Comparison of ENCODE assay signal across 1 cellular context in genomic region chr7:150340024-150340749, GRCh38.
TF ChIP-seq lines count a peak whose summit lies in the region.

No MANE protein-coding gene starts in this region.

TF ChIP-seq in WTC11, 78 proteins besides CTCF, POLR2A, EP300 and RAD21 (continued from another document and continues in another):
- TF ChIP-seq, protein P1, sequence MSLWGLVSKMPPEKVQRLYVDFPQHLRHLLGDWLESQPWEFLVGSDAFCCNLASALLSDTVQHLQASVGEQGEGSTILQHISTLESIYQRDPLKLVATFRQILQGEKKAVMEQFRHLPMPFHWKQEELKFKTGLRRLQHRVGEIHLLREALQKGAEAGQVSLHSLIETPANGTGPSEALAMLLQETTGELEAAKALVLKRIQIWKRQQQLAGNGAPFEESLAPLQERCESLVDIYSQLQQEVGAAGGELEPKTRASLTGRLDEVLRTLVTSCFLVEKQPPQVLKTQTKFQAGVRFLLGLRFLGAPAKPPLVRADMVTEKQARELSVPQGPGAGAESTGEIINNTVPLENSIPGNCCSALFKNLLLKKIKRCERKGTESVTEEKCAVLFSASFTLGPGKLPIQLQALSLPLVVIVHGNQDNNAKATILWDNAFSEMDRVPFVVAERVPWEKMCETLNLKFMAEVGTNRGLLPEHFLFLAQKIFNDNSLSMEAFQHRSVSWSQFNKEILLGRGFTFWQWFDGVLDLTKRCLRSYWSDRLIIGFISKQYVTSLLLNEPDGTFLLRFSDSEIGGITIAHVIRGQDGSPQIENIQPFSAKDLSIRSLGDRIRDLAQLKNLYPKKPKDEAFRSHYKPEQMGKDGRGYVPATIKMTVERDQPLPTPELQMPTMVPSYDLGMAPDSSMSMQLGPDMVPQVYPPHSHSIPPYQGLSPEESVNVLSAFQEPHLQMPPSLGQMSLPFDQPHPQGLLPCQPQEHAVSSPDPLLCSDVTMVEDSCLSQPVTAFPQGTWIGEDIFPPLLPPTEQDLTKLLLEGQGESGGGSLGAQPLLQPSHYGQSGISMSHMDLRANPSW (CRISPR knock-in tag; conservative IDR thresholded peaks at IDR 0.05; ENCODE audit: low read depth) = no peak
- TF ChIP-seq ZNF219 (CRISPR knock-in tag; IDR thresholded peaks at IDR 0.05; ENCODE audit: borderline replicate concordance) = no peak; the same call in 1 of the 2 replicates
- no peak for TF ChIP-seq ZNF138 (CRISPR knock-in tag; conservative IDR thresholded peaks at IDR 0.05)
- TF ChIP-seq E2F5 (CRISPR knock-in tag; IDR thresholded peaks at IDR 0.05) = no peak; the same call in 1 of the 2 replicates
- no peak for TF ChIP-seq ZSCAN18 (CRISPR knock-in tag; IDR thresholded peaks at IDR 0.05)
- TF ChIP-seq SP1 (CRISPR knock-in tag; conservative IDR thresholded peaks at IDR 0.05) = no peak
- TF ChIP-seq, protein P2, sequence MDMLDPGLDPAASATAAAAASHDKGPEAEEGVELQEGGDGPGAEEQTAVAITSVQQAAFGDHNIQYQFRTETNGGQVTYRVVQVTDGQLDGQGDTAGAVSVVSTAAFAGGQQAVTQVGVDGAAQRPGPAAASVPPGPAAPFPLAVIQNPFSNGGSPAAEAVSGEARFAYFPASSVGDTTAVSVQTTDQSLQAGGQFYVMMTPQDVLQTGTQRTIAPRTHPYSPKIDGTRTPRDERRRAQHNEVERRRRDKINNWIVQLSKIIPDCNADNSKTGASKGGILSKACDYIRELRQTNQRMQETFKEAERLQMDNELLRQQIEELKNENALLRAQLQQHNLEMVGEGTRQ (CRISPR knock-in tag; IDR thresholded peaks at IDR 0.05) = no peak
- no peak for TF ChIP-seq ZNF396 (CRISPR knock-in tag; IDR thresholded peaks at IDR 0.05; ENCODE audit: borderline replicate concordance)
- no peak for TF ChIP-seq KAT7 (CRISPR knock-in tag; IDR thresholded peaks at IDR 0.05; ENCODE audit: borderline replicate concordance)
- TF ChIP-seq ZBTB21 (CRISPR knock-in tag; IDR thresholded peaks at IDR 0.05; ENCODE audit: borderline replicate concordance) = no peak
- no peak for TF ChIP-seq ATF1 (CRISPR knock-in tag; IDR thresholded peaks at IDR 0.05)
- TF ChIP-seq AFF4 (CRISPR knock-in tag; IDR thresholded peaks at IDR 0.05; ENCODE audit: borderline replicate concordance) = no peak
- TF ChIP-seq FOXP1 (CRISPR knock-in tag; IDR thresholded peaks at IDR 0.05; ENCODE audit: borderline replicate concordance) = 0 out of 2 replicates have a peak, but pooled peaks have one; percentile 32
- no peak for TF ChIP-seq PRRX2 (CRISPR knock-in tag; IDR thresholded peaks at IDR 0.05)
- TF ChIP-seq, protein P3, sequence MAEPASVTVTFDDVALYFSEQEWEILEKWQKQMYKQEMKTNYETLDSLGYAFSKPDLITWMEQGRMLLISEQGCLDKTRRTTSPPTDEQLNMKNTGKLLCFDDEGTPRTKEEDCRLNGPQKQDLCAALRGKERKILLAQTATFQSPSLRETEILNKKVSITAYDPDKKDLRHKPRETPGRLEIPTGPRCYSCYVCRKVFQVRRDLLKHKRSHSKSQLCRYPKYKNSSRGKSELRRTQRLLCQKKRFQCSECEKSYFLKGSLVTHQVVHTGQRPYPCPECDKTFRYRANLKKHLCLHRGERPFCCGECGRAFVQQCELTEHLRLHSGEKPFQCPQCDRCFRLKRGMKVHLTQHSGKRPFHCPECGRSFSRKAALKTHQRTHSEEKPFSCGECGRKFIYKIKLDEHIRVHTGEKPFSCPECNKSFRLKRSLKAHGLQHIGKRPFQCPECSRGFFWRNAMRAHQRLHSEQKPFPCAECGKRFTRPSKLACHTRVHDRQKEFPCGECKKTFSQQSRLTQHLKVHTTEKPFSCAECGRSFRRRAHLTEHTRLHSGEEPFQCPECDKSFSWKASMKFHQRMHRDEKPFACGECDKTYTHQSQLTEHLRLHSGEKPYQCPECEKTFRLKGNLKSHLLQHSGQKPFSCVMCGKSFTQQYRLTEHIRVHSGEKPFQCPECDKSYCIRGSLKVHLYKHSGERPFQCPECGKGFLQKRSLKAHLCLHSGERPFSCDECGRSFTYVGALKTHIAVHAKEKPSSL (CRISPR knock-in tag; conservative IDR thresholded peaks at IDR 0.05) = no peak
- TF ChIP-seq SOX15 (CRISPR knock-in tag; IDR thresholded peaks at IDR 0.05) = no peak
- TF ChIP-seq, protein P4, sequence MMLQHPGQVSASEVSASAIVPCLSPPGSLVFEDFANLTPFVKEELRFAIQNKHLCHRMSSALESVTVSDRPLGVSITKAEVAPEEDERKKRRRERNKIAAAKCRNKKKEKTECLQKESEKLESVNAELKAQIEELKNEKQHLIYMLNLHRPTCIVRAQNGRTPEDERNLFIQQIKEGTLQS (CRISPR knock-in tag; conservative IDR thresholded peaks at IDR 0.05) = no peak
- TF ChIP-seq, protein P5, sequence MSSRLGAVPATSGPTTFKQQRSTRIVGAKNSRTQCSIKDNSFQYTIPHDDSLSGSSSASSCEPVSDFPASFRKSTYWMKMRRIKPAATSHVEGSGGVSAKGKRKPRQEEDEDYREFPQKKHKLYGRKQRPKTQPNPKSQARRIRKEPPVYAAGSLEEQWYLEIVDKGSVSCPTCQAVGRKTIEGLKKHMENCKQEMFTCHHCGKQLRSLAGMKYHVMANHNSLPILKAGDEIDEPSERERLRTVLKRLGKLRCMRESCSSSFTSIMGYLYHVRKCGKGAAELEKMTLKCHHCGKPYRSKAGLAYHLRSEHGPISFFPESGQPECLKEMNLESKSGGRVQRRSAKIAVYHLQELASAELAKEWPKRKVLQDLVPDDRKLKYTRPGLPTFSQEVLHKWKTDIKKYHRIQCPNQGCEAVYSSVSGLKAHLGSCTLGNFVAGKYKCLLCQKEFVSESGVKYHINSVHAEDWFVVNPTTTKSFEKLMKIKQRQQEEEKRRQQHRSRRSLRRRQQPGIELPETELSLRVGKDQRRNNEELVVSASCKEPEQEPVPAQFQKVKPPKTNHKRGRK (CRISPR knock-in tag; IDR thresholded peaks at IDR 0.05; ENCODE audit: borderline replicate concordance) = no peak
- TF ChIP-seq, protein P6, sequence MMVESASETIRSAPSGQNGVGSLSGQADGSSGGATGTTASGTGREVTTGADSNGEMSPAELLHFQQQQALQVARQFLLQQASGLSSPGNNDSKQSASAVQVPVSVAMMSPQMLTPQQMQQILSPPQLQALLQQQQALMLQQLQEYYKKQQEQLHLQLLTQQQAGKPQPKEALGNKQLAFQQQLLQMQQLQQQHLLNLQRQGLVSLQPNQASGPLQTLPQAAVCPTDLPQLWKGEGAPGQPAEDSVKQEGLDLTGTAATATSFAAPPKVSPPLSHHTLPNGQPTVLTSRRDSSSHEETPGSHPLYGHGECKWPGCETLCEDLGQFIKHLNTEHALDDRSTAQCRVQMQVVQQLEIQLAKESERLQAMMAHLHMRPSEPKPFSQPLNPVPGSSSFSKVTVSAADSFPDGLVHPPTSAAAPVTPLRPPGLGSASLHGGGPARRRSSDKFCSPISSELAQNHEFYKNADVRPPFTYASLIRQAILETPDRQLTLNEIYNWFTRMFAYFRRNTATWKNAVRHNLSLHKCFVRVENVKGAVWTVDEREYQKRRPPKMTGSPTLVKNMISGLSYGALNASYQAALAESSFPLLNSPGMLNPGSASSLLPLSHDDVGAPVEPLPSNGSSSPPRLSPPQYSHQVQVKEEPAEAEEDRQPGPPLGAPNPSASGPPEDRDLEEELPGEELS (CRISPR knock-in tag; IDR thresholded peaks at IDR 0.05) = 0 out of 2 replicates have a peak, but pooled peaks have one; percentile 38
- no peak for TF ChIP-seq AR (CRISPR knock-in tag; IDR thresholded peaks at IDR 0.05)
- no peak for TF ChIP-seq TCF7 (CRISPR knock-in tag; IDR thresholded peaks at IDR 0.05; ENCODE audit: low read depth)
- TF ChIP-seq, protein P7, sequence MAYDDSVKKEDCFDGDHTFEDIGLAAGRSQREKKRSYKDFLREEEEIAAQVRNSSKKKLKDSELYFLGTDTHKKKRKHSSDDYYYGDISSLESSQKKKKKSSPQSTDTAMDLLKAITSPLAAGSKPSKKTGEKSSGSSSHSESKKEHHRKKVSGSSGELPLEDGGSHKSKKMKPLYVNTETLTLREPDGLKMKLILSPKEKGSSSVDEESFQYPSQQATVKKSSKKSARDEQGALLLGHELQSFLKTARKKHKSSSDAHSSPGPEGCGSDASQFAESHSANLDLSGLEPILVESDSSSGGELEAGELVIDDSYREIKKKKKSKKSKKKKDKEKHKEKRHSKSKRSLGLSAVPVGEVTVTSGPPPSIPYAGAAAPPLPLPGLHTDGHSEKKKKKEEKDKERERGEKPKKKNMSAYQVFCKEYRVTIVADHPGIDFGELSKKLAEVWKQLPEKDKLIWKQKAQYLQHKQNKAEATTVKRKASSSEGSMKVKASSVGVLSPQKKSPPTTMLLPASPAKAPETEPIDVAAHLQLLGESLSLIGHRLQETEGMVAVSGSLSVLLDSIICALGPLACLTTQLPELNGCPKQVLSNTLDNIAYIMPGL (CRISPR knock-in tag; IDR thresholded peaks at IDR 0.05) = no peak
- no peak for TF ChIP-seq CREM (CRISPR knock-in tag; IDR thresholded peaks at IDR 0.05)
- TF ChIP-seq SMAD3 (CRISPR knock-in tag; IDR thresholded peaks at IDR 0.05; ENCODE audit: borderline replicate concordance) = peak; percentile 62; the same call in 1 of the 2 replicates
- no peak for TF ChIP-seq GTF2I (CRISPR knock-in tag; conservative IDR thresholded peaks at IDR 0.05)
- TF ChIP-seq, protein P8, sequence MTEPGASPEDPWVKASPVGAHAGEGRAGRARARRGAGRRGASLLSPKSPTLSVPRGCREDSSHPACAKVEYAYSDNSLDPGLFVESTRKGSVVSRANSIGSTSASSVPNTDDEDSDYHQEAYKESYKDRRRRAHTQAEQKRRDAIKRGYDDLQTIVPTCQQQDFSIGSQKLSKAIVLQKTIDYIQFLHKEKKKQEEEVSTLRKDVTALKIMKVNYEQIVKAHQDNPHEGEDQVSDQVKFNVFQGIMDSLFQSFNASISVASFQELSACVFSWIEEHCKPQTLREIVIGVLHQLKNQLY (CRISPR knock-in tag; IDR thresholded peaks at IDR 0.05) = no peak
- TF ChIP-seq ESRRA (CRISPR knock-in tag; IDR thresholded peaks at IDR 0.05; ENCODE audit: borderline replicate concordance) = 0 out of 2 replicates have a peak, but pooled peaks have one; percentile 65
- TF ChIP-seq, protein P9, sequence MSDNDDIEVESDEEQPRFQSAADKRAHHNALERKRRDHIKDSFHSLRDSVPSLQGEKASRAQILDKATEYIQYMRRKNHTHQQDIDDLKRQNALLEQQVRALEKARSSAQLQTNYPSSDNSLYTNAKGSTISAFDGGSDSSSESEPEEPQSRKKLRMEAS (CRISPR knock-in tag; IDR thresholded peaks at IDR 0.05) = peak; percentile 46
- TF ChIP-seq RORB (CRISPR knock-in tag; IDR thresholded peaks at IDR 0.05) = no peak
- TF ChIP-seq ZNF232 (CRISPR knock-in tag; IDR thresholded peaks at IDR 0.05) = peak; percentile 92
- no peak for TF ChIP-seq CBFB (CRISPR knock-in tag; IDR thresholded peaks at IDR 0.05; ENCODE audit: low read depth)
